In the genomic region with DNA sequence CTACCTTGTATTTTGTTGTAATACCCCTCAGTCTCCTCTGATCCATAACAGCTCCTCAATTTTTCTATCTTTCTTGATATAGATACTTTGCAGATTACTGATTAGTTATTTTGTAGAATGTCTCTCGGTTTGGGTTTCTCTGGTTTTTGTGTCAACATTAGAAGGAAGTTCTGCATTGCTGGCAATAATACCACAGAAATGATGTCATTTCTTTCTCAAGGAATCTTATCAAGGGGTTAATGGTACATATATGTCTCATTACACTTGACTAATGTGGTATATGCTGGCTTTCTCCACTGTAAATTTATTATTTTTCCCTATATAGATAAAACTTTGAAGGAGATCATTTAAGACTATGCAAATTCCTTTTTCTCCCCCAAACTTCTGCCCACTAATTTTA, we compare ENCODE assay signal across 16 cellular contexts.
"Had no signal": no experiment of that assay in that cellular context is flagged by ENCODE, and none has a peak within 500 bp of the region (broad histone marks: within the 10 kb centered on the region; RNA-seq: fewer than 3 reads in every experiment).

No MANE protein-coding gene starts in this region.

- H3K9me3 ChIP-seq: adrenal gland, colonic mucosa, gastroesophageal sphincter, neutrophil, thoracic aorta, upper lobe of right lung had no signal

- ATAC-seq: gastroesophageal sphincter; natural killer cell treated with Interleukin-12 subunit alpha and Interleukin-12 subunit beta and Interleukin-15 and Interleukin-18, amount 100 ng/mL, for 72 hours; stimulated activated naive B cell treated with anti-CD40 and anti-IgM and Interleukin-4, amounts not matched to agents 10 μg/mL and 1 μg/mL and 100 μg/mL, for 72 hours; upper lobe of right lung had no signal

- DNase-seq: activated CD4-positive, alpha-beta T cell treated with anti-CD3 and anti-CD28 coated beads for 1 hour; activated CD4-positive, alpha-beta T cell treated with anti-CD3 and anti-CD28 coated beads, Interleukin-2, amount 50 U/mL, for 4 hours; activated gamma-delta T cell; adrenal gland; caudate nucleus; colonic mucosa; endodermal cell; mesendoderm; stimulated activated naive B cell treated with anti-CD40 and anti-IgM and Interleukin-4, amounts not matched to agents 10 μg/mL and 1 μg/mL and 100 μg/mL, for 72 hours; T-helper 2 cell; upper lobe of right lung; WERI-Rb-1 had no signal

- H3K27me3 ChIP-seq: adrenal gland, colonic mucosa, gastroesophageal sphincter, neutrophil, upper lobe of right lung had no signal

- H3K4me1 ChIP-seq: adrenal gland, colonic mucosa, gastroesophageal sphincter, upper lobe of right lung had no signal

- H3K36me3 ChIP-seq: adrenal gland, colonic mucosa, gastroesophageal sphincter, neutrophil, thoracic aorta, upper lobe of right lung, WERI-Rb-1 had no signal

- H3K4me3 ChIP-seq: adrenal gland, colonic mucosa, gastroesophageal sphincter, thoracic aorta, upper lobe of right lung had no signal
